In the genomic region with DNA sequence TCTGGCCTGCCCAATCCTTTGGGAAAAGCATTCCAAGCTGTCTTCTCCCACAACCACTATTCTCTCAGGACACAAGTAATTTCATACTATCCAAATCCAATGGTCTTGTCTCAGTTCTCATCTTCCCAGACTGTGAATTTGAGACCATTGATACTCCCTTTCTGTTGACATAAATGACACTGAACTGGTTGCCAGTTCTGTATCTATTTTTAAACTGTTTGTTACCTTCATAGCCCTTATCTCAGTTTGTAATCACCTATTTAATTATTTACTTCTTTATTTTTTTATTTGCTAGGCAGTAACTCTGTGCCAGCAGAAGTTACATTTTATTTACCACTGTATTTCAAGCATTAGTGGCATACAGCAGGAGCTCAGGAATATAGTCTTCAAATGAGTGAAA, we compare ENCODE assay signal across 2 cellular contexts.
A peak's percentile ranks its signal among the peaks of the same experiment; 100 is the strongest.
TF ChIP-seq lines count a peak whose summit lies in the region.

No MANE protein-coding gene starts in this region.

TF ChIP-seq in liver, 16 proteins besides CTCF, POLR2A, EP300 and RAD21:
- TF ChIP-seq YY1 (IDR thresholded peaks at IDR 0.05) (no peak), FOXA1 (IDR thresholded peaks at IDR 0.05) (no peak), FOXA2 (IDR thresholded peaks at IDR 0.05) (peak; percentile 43), SP1 (IDR thresholded peaks at IDR 0.05) (no peak), RXRA (IDR thresholded peaks at IDR 0.05) (peak in 1 of 2 donors; percentile 18), HNF4A (conservative IDR thresholded peaks at IDR 0.05) (peak in 1 of 2 donors; percentile 24), TAF1 (conservative IDR thresholded peaks at IDR 0.05) (no peak)

TF ChIP-seq in HepG2, 621 proteins besides CTCF, POLR2A, EP300 and RAD21:
- TF ChIP-seq, protein P1, sequence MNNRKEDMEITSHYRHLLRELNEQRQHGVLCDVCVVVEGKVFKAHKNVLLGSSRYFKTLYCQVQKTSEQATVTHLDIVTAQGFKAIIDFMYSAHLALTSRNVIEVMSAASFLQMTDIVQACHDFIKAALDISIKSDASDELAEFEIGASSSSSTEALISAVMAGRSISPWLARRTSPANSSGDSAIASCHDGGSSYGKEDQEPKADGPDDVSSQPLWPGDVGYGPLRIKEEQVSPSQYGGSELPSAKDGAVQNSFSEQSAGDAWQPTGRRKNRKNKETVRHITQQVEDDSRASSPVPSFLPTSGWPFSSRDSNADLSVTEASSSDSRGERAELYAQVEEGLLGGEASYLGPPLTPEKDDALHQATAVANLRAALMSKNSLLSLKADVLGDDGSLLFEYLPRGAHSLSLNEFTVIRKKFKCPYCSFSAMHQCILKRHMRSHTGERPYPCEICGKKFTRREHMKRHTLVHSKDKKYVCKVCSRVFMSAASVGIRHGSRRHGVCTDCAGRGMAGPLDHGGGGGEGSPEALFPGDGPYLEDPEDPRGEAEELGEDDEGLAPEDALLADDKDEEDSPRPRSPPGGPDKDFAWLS (CRISPR knock-in tag; IDR thresholded peaks at IDR 0.05; ENCODE audit: borderline replicate concordance), result no peak
- TF ChIP-seq SMAD9 (CRISPR knock-in tag; IDR thresholded peaks at IDR 0.05) (no peak), RFX1 (IDR thresholded peaks at IDR 0.05) (no peak), CC2D1A (CRISPR knock-in tag; IDR thresholded peaks at IDR 0.05) (no peak), PPARG (CRISPR knock-in tag; conservative IDR thresholded peaks at IDR 0.05) (no peak), ZBTB1 (CRISPR knock-in tag; IDR thresholded peaks at IDR 0.05; ENCODE audit: borderline replicate concordance) (no peak), ZNF33A (CRISPR knock-in tag; IDR thresholded peaks at IDR 0.05; ENCODE audit: borderline replicate concordance) (no peak), SRSF4 (IDR thresholded peaks at IDR 0.05; ENCODE audit: low read depth, low read length, poor library complexity, severe bottlenecking) (no peak), U2AF1 (optimal IDR thresholded peaks at IDR 0.05; ENCODE audit: low read depth, low read length) (no peak), ZNF383 (CRISPR knock-in tag; IDR thresholded peaks at IDR 0.05; ENCODE audit: borderline replicate concordance) (no peak), ZNF3 (CRISPR knock-in tag; IDR thresholded peaks at IDR 0.05) (no peak)
